Comparison of ENCODE assay signal across 8 cellular contexts in the genomic region with DNA sequence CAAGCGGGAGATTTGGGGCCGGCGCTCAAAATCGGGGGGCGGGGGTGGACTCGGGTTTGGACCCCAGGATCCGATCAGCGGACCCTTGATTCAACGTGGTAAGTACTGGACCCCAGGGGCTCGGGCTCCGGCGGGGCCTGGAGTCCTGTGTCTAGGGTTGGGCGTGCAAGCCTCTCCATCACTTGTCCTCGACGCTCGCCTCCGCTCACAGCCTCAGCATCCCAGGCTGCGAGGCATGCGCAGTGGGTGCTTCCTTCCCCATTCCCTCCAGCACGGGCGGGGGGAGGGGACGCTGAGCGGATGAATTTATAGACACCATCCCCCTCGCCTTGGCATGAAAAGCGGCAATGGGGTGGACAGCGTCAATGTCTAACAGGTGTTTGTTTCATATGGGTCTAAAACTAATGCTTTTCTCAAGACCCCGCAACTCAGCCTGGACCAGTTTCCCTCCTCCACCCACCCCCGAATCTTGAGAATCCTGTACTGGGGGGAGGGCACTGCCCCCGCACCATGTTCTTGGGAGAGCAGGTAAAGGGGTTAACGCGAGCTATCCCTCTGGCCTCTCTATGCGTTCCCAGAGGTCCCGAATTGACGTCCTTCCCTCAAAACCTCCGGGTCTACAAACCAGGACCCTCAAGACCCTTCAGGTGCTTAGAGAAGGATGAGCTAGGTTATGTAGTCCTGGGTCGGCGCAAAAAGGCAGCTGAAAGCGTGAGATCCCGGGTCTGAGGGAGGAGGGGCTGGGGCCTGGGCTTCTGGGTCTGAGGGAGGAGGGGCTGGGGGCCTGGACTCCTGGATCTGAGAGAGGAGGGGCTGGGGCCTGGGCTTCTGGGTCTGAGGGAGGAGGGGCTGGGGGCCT. TPM values are rescaled to one million over a fixed set of nuclear protein-coding genes. Genes with fewer than 3 reads are reported as not detected.
DNase-seq lines count a peak whose midpoint lies in the region; ATAC-seq and TF ChIP-seq lines count a peak whose summit lies in the region.

No MANE protein-coding gene starts in this region.

- ATAC-seq in esophagus mucosa (peak; percentile 6), mucosa of descending colon (peak; percentile 18), GM21360 (IDR thresholded peaks at IDR 0.05; ENCODE audit: unreplicated experiment) (no peak)

- H3K9ac ChIP-seq in BLaER1 treated with 17β-estradiol and CSF1 and Interleukin-3, amounts not matched to agents 10 nM and 100 nM, result peak overlapping the region in 2 of 11 experiments; percentile 7 to 21; a peak in 3 of 22 replicates

- peaks cover 21 to 35% (median 30%) of the 10 kb centered on the region in 11 experiments for H3K27me3 ChIP-seq in BLaER1 treated with 17β-estradiol and CSF1 and Interleukin-3, amounts not matched to agents 10 nM and 100 nM
- H3K27me3 ChIP-seq in thyroid gland, result no peaks in the 10 kb centered on the region
- no peaks in the 10 kb centered on the region for H3K27me3 ChIP-seq in MG63

- peaks cover 37 to 58% (median 50%) of the 10 kb centered on the region in 10 experiments for H3K4me1 ChIP-seq in BLaER1 treated with 17β-estradiol and CSF1 and Interleukin-3, amounts not matched to agents 10 nM and 100 nM
- H3K4me1 ChIP-seq in mucosa of descending colon (ENCODE audit: low read depth) (peaks cover 17% of the 10 kb centered on the region), thyroid gland (peaks cover 4 to 17% of the 10 kb centered on the region in 2 donors)

- TF ChIP-seq POLR2A in thyroid gland (IDR thresholded peaks at IDR 0.05), result no peak

- H3K4me3 ChIP-seq in BLaER1 treated with 17β-estradiol and CSF1 and Interleukin-3, amounts not matched to agents 10 nM and 100 nM, result peak overlapping the region in 9 of 10 experiments; percentile 22 to 56 (median 38); a peak in 16 of 20 replicates
- no peak overlapping the region for H3K4me3 ChIP-seq in mucosa of descending colon
- H3K4me3 ChIP-seq in thyroid gland (replicated peaks in 1 of 3), result peak overlapping the region in 1 of 3 donors; percentile 23
- no peak overlapping the region for H3K4me3 ChIP-seq in MG63

- peaks cover 0 to 41% (median 34%) of the 10 kb centered on the region in 11 experiments; a peak in 17 of 22 replicates for H4K20me1 ChIP-seq in BLaER1 treated with 17β-estradiol and CSF1 and Interleukin-3, amounts not matched to agents 10 nM and 100 nM

- 15 to 17% methylated on average over 19 to 29 of the region's 39 CpGs for WGBS in thyroid gland, 2 donors

- intact Hi-C loops in mucosa of descending colon (cut with DNase I, micrococcal nuclease), result no loop called here
- intact Hi-C loops in thyroid gland (cut with DNase I), result no loop called here

- peaks cover 0 to 36% (median 29%) of the 10 kb centered on the region in 11 experiments; a peak in 20 of 22 replicates for H3K36me3 ChIP-seq in BLaER1 treated with 17β-estradiol and CSF1 and Interleukin-3, amounts not matched to agents 10 nM and 100 nM
- no peaks in the 10 kb centered on the region for H3K36me3 ChIP-seq in mucosa of descending colon (ENCODE audit: low read depth)
- peaks cover under 1 to 12% of the 10 kb centered on the region in 2 donors for H3K36me3 ChIP-seq in thyroid gland
- peaks cover 7% of the 10 kb centered on the region for H3K36me3 ChIP-seq in MG63

- TF ChIP-seq CTCF in mucosa of descending colon (IDR thresholded peaks at IDR 0.05) (no peak), thyroid gland (IDR thresholded peaks at IDR 0.05) (no peak)

- no peaks in the 10 kb centered on the region for H3K9me3 ChIP-seq in BLaER1 treated with 17β-estradiol and CSF1 and Interleukin-3, amounts not matched to agents 10 nM and 100 nM (replicated peaks in 1 of 11)
- H3K9me3 ChIP-seq in mucosa of descending colon (no peaks in the 10 kb centered on the region), thyroid gland (no peaks in the 10 kb centered on the region), MG63 (no peaks in the 10 kb centered on the region)

- peak; percentile 79 for DNase-seq in M059J (ENCODE audit: low read depth)
- peak; percentile 58 to 61 for DNase-seq in activated CD4-positive, alpha-beta T cell treated with anti-CD3 and anti-CD28 coated beads, Interleukin-2, amount 50 U/mL, for 48 hours
- peak in 1 of 3 donors; percentile 33 for DNase-seq in mucosa of descending colon
- DNase-seq in thyroid gland, result peak; percentile 26 to 35
- no peak for DNase-seq in MG63

- peak overlapping the region; percentile 68 to 95 (median 80) for H3K4me2 ChIP-seq in BLaER1 treated with 17β-estradiol and CSF1 and Interleukin-3, amounts not matched to agents 10 nM and 100 nM

- H3K27ac ChIP-seq in BLaER1 treated with 17β-estradiol and CSF1 and Interleukin-3, amounts not matched to agents 10 nM and 100 nM, result no peak overlapping the region
- H3K27ac ChIP-seq in thyroid gland, result no peak overlapping the region

RNA-seq across cellular contexts. Expression of gene CPT1C, which starts 0.6 kb away (rescaled TPM):
- 21.1 and 26.7 TPM in 2 replicates for total RNA-seq in M059J (2014; rRNA removed; shearing (Covaris generic))
- total RNA-seq in esophagus mucosa (1.1 TPM), mucosa of descending colon (1 to 10 TPM; 1.9 to 7.6 (median 2.2) TPM), thyroid gland (1 to 10 TPM; 1.9 to 3.9 (median 2.6) TPM)
- not detected in 2 replicates for total RNA-seq in MG63 (2014; rRNA removed; shearing (Covaris generic); ENCODE audit: low replicate concordance)

RNA-seq across cellular contexts. Expression of gene ADM5, which starts 2.1 kb away (rescaled TPM):
- 0.20 and 0.34 TPM in 2 replicates for total RNA-seq in M059J (2014; rRNA removed; shearing (Covaris generic))
- total RNA-seq in esophagus mucosa, result 0.92 TPM
- 1 to 10 TPM in 2 of 3 donors, under 1 TPM in 1; 0.69 to 1.3 (median 1.2) TPM for total RNA-seq in mucosa of descending colon
- 1 to 10 TPM in 1 of 4 donors, under 1 TPM in 2, not detected in 1; 0.38 to 2.7 (median 0.45) TPM for total RNA-seq in thyroid gland
- 0.33 and 1.4 TPM in 2 replicates for total RNA-seq in MG63 (2014; rRNA removed; shearing (Covaris generic); ENCODE audit: low replicate concordance)

RNA-seq across cellular contexts. Expression of gene PRMT1, which starts 14.4 kb away (rescaled TPM):
- total RNA-seq in M059J (2014; rRNA removed; shearing (Covaris generic)), result 208 and 209 TPM in 2 replicates
- total RNA-seq in esophagus mucosa (99.0 TPM), mucosa of descending colon (100 to 1,000 TPM in 1 of 3 donors, 10 to 100 TPM in 2; 68.1 to 101 (median 94.8) TPM), thyroid gland (100 to 1,000 TPM; 117 to 156 (median 139) TPM)
- total RNA-seq in MG63 (2014; rRNA removed; shearing (Covaris generic); ENCODE audit: low replicate concordance), result 705 and 777 TPM in 2 replicates

RNA-seq across cellular contexts. Expression of gene BCL2L12, which starts 25.7 kb away (rescaled TPM):
- 6.3 and 14.1 TPM in 2 replicates for total RNA-seq in M059J (2014; rRNA removed; shearing (Covaris generic))
- 23.5 TPM for total RNA-seq in esophagus mucosa
- total RNA-seq in mucosa of descending colon, result 10 to 100 TPM in 2 of 3 donors, 1 to 10 TPM in 1; 9.6 to 20.8 (median 16.3) TPM
- 1 to 10 TPM; 4.7 to 8.1 (median 7.2) TPM for total RNA-seq in thyroid gland
- 3.0 TPM in 1 of 2 replicates, not detected in the other for total RNA-seq in MG63 (2014; rRNA removed; shearing (Covaris generic); ENCODE audit: low replicate concordance)

RNA-seq across cellular contexts. Expression of gene IRF3, which starts 25.8 kb away (rescaled TPM):
- total RNA-seq in M059J (2014; rRNA removed; shearing (Covaris generic)), result 146 and 186 TPM in 2 replicates
- total RNA-seq in esophagus mucosa (38.6 TPM), mucosa of descending colon (100 to 1,000 TPM in 1 of 3 donors, 10 to 100 TPM in 2; 76.1 to 119 (median 90.1) TPM), thyroid gland (10 to 100 TPM; 41.5 to 62.5 (median 52.3) TPM)
- total RNA-seq in MG63 (2014; rRNA removed; shearing (Covaris generic); ENCODE audit: low replicate concordance), result 64.1 and 104 TPM in 2 replicates

Comparison
In these comparisons a context has a peak if more than half of its experiments do, and no peak if none do; other contexts are left out.
1. H3K4me3 ChIP-seq: peak in BLaER1 treated with 17β-estradiol and CSF1 and Interleukin-3, amounts not matched to agents 10 nM and 100 nM (9 of 10); none in mucosa of descending colon (single experiment) and MG63 (single experiment).